In genomic region chr17:50161023-50161910, GRCh38 we compare ENCODE assay signal across 8 cellular contexts. TPM values are rescaled to one million over a fixed set of nuclear protein-coding genes. Genes with fewer than 3 reads are reported as not detected.
DNase-seq lines count a peak whose midpoint lies in the region; ATAC-seq and TF ChIP-seq lines count a peak whose summit lies in the region.

No MANE protein-coding gene starts in this region.

- H3K36me3 ChIP-seq in kidney epithelial cell (ENCODE audit: control insufficient read depth, insufficient read depth, low read length) = no peaks in the 10 kb centered on the region

- ATAC-seq in GM18909 (IDR thresholded peaks at IDR 0.05; ENCODE audit: poor library complexity, unreplicated experiment) (peak; percentile 89), HG03196 (IDR thresholded peaks at IDR 0.05; ENCODE audit: unreplicated experiment) (peak; percentile 73)

- DNase-seq in AG09309 (ENCODE audit: low read depth) (no peak), NCI-H345 treated with DMSO at 0.1 percent for 48 hours (lab: John Stamatoyannopoulos, UW; ENCODE audit: unreplicated experiment) (peak; percentile 95), kidney epithelial cell (ENCODE audit: low read depth) (no peak)
- peak; percentile 82 to 89 (median 86) for DNase-seq in activated CD4-positive, CD25-positive, alpha-beta regulatory T cell (lab: John Stamatoyannopoulos, UW)
- peak; percentile 92 for DNase-seq in central memory CD4-positive, alpha-beta T cell
- DNase-seq in stimulated activated CD4-positive, alpha-beta T cell treated with anti-CD3 and anti-CD28 coated beads, Interleukin-15, amount 100 ng/mL, for 1 hour (ENCODE audit: low read depth in 1 of 2, low spot score in 1 of 2) = peak; percentile 90 to 94

- TF ChIP-seq CTCF in AG09309 (IDR thresholded peaks at IDR 0.05; ENCODE audit: control insufficient read depth, insufficient read depth, low read depth, low read length, missing control alignments) (peak; percentile 90), kidney epithelial cell (IDR thresholded peaks at IDR 0.05; ENCODE audit: insufficient read depth, low read length, poor library complexity, severe bottlenecking) (peak; percentile 85)

- H3K4me3 ChIP-seq in AG09309 (ENCODE audit: control insufficient read depth, low read depth, low read length) (peak overlapping the region; percentile 87), kidney epithelial cell (ENCODE audit: low read depth, low read length) (peak overlapping the region; percentile 58)

- H3K27me3 ChIP-seq in kidney epithelial cell (ENCODE audit: control insufficient read depth, insufficient read depth, low read length) = no peaks in the 10 kb centered on the region

RNA-seq across cellular contexts. Expression of gene SGCA, which starts 4.5 kb away (rescaled TPM):
- total RNA-seq in kidney epithelial cell = not detected in 2 replicates

RNA-seq across cellular contexts. Expression of gene PPP1R9B, which starts 10.8 kb away (rescaled TPM):
- 35.2 and 38.2 TPM in 2 replicates for total RNA-seq in kidney epithelial cell

RNA-seq across cellular contexts. Expression of gene SAMD14, which starts 31.3 kb away (rescaled TPM):
- total RNA-seq in kidney epithelial cell = 13.3 and 14.7 TPM in 2 replicates

RNA-seq across cellular contexts. Expression of gene COL1A1, which starts 40.2 kb away (rescaled TPM):
- total RNA-seq in kidney epithelial cell = 139 and 176 TPM in 2 replicates

Comparison
In these comparisons a context has a peak if more than half of its experiments do, and no peak if none do; other contexts are left out.
1. DNase-seq: peak in NCI-H345 treated with DMSO at 0.1 percent for 48 hours (single experiment), activated CD4-positive, CD25-positive, alpha-beta regulatory T cell (4 of 4), central memory CD4-positive, alpha-beta T cell (single experiment) and stimulated activated CD4-positive, alpha-beta T cell treated with anti-CD3 and anti-CD28 coated beads, Interleukin-15, amount 100 ng/mL, for 1 hour (2 of 2); none in AG09309 (single experiment) and kidney epithelial cell (single experiment).